ENCODE assay signal across 8 cellular contexts in genomic region chr15:63601727-63602185, GRCh38. TPM values are rescaled to one million over a fixed set of nuclear protein-coding genes. Genes with fewer than 3 reads are reported as not detected.
DNase-seq lines count a peak whose midpoint lies in the region; ATAC-seq and TF ChIP-seq lines count a peak whose summit lies in the region.

No MANE protein-coding gene starts in this region.

- 48% methylated on average over 7 of the region's 8 CpGs for WGBS in esophagus muscularis mucosa
- 32 to 59% (median 32%) methylated on average over 8 of the region's 8 CpGs for WGBS in psoas muscle, 3 donors

- intact Hi-C loops in esophagus muscularis mucosa (cut with DNase I) (loop anchor here (5.0 to 10.0 kb wide), 2 partner anchors 114 to 317 kb away; no protein-coding TSS in a partner anchor), psoas muscle (cut with DNase I) (no loop called here)

- TF ChIP-seq CTCF in AG04449 (IDR thresholded peaks at IDR 0.05; ENCODE audit: insufficient read depth, low read length, missing control alignments): no peak
- TF ChIP-seq CTCF in HEK293 (tag by site-specific recombination; IDR thresholded peaks at IDR 0.05): no peak
- TF ChIP-seq CTCF in RWPE2 (IDR thresholded peaks at IDR 0.05; ENCODE audit: poor library complexity, severe bottlenecking): no peak
- TF ChIP-seq CTCF in esophagus muscularis mucosa (IDR thresholded peaks at IDR 0.05): no peak
- TF ChIP-seq CTCF in psoas muscle (IDR thresholded peaks at IDR 0.05): no peak

- CTCF ChIA-PET in AG04449 (lab: Yijun Ruan, JAX): interaction anchor here (1.0 to 6.9 kb wide), 7 partner anchors 8 to 466 kb away, joined by 3 to 66 read pairs (median 5); no protein-coding TSS in a partner anchor
- CTCF ChIA-PET in HEK293 (lab: Yijun Ruan, JAX): interaction anchor here (0.5 to 0.6 kb wide), 3 partner anchors 147 to 572 kb away, joined by 3 to 4 read pairs (median 3); no protein-coding TSS in a partner anchor

- H3K27ac ChIP-seq in HEK293 (ENCODE audit: extremely low read depth, low read depth, low read length): no peak overlapping the region
- peak overlapping the region; percentile 33 for H3K27ac ChIP-seq in RWPE2 (ENCODE audit: poor library complexity, severe bottlenecking)
- H3K27ac ChIP-seq in esophagus muscularis mucosa (replicated peaks in 1 of 4): peak overlapping the region; percentile 88 to 91 (median 90)
- peak overlapping the region; percentile 90 for H3K27ac ChIP-seq in psoas muscle

- POLR2A ChIA-PET in AG04449 (lab: Yijun Ruan, JAX) (no interaction called here), HEK293 (lab: Yijun Ruan, JAX) (no interaction called here)

- no peaks in the 10 kb centered on the region for H3K36me3 ChIP-seq in HEK293 (ENCODE audit: control insufficient read depth in 2 of 2, insufficient read depth in 1 of 2, low read length in 2 of 2)
- no peaks in the 10 kb centered on the region for H3K36me3 ChIP-seq in RWPE2 (ENCODE audit: low read depth)
- peaks cover 0 to 9% (median 4%) of the 10 kb centered on the region in 4 donors for H3K36me3 ChIP-seq in esophagus muscularis mucosa
- peaks cover 0 to 7% of the 10 kb centered on the region in 2 donors for H3K36me3 ChIP-seq in psoas muscle (ENCODE audit: insufficient read depth in 1 of 2, low read depth in 1 of 2)

- H3K4me3 ChIP-seq in AG04449 (ENCODE audit: low read depth, low read length): peak overlapping the region; percentile 76
- peak overlapping the region; percentile 68 for H3K4me3 ChIP-seq in HEK293 (ENCODE audit: low read depth, low read length)
- peak overlapping the region; percentile 55 for H3K4me3 ChIP-seq in RWPE2 (ENCODE audit: severe bottlenecking)
- H3K4me3 ChIP-seq in esophagus muscularis mucosa: peak overlapping the region; percentile 75 to 78 (median 77)
- H3K4me3 ChIP-seq in psoas muscle: peak overlapping the region; percentile 90

- no peak for TF ChIP-seq EP300 in esophagus muscularis mucosa (IDR thresholded peaks at IDR 0.05)

- no peak for TF ChIP-seq POLR2A in esophagus muscularis mucosa (IDR thresholded peaks at IDR 0.05; ENCODE audit: low read depth)

- H3K27me3 ChIP-seq in RWPE2 (ENCODE audit: insufficient read depth, poor library complexity, severe bottlenecking): no peaks in the 10 kb centered on the region
- H3K27me3 ChIP-seq in esophagus muscularis mucosa: no peaks in the 10 kb centered on the region
- H3K27me3 ChIP-seq in psoas muscle (ENCODE audit: insufficient read depth in 3 of 3, low read length in 2 of 3): no peaks in the 10 kb centered on the region

- DNase-seq in AG04449 (ENCODE audit: low read depth, low spot score): no peak
- no peak for DNase-seq in RWPE2 (ENCODE audit: low spot score)
- peak; percentile 77 for DNase-seq in esophagus muscularis mucosa (ENCODE audit: extremely low spot score)
- no peak for DNase-seq in psoas muscle
- no peak for DNase-seq in activated CD4-positive, alpha-beta T cell treated with anti-CD3 and anti-CD28 coated beads for 48 hours

- H3K9me3 ChIP-seq in HEK293 (ENCODE audit: control insufficient read depth, insufficient read depth, low read depth, low read length): no peaks in the 10 kb centered on the region
- H3K9me3 ChIP-seq in RWPE2 (ENCODE audit: severe bottlenecking): no peaks in the 10 kb centered on the region
- no peaks in the 10 kb centered on the region for H3K9me3 ChIP-seq in esophagus muscularis mucosa
- H3K9me3 ChIP-seq in psoas muscle: no peaks in the 10 kb centered on the region

- no peak for ATAC-seq in RWPE2 (ENCODE audit: low read depth)
- no peak for ATAC-seq in psoas muscle
- ATAC-seq in HG03039 (IDR thresholded peaks at IDR 0.05; ENCODE audit: unreplicated experiment): no peak
- no peak for ATAC-seq in HG03342 (IDR thresholded peaks at IDR 0.05; ENCODE audit: unreplicated experiment)

- H3K4me1 ChIP-seq in HEK293 (ENCODE audit: control insufficient read depth, insufficient read depth, low read length) (0 out of 2 replicates have a peak, but pooled peaks cover 2% of the 10 kb centered on the region), RWPE2 (ENCODE audit: insufficient read depth, poor library complexity, severe bottlenecking) (no peaks in the 10 kb centered on the region), esophagus muscularis mucosa (peaks cover 40 to 71% (median 65%) of the 10 kb centered on the region in 4 donors), psoas muscle (peaks cover 31% of the 10 kb centered on the region)

TF ChIP-seq in HEK293, 187 proteins besides CTCF, POLR2A, EP300 and RAD21:
- TF ChIP-seq ZNF112 (tag by site-specific recombination; IDR thresholded peaks at IDR 0.05) (no peak), SCRT2 (tag by site-specific recombination; IDR thresholded peaks at IDR 0.05) (peak; percentile 91), SCRT1 (tag by site-specific recombination; IDR thresholded peaks at IDR 0.05; ENCODE audit: borderline replicate concordance) (peak; percentile 60; the same call in 1 of the 2 replicates)

RNA-seq across cellular contexts. Expression of gene FBXL22, which starts 4.6 kb away (rescaled TPM):
- total RNA-seq in esophagus muscularis mucosa (10 to 100 TPM; 14.4 to 81.6 (median 46.3) TPM), psoas muscle (1 to 10 TPM in 1 of 4 donors, under 1 TPM in 3; 0.27 to 6.6 (median 0.63) TPM)
- under 1 TPM; 0.17 to 0.66 (median 0.35) TPM for polyA plus RNA-seq in psoas muscle
